ENCODE assay signal across 33 cellular contexts in genomic region chr11:26717761-26718160, GRCh38. TPM values are rescaled to one million over a fixed set of nuclear protein-coding genes. Genes with fewer than 3 reads are reported as not detected.
"Had no signal": no experiment of that assay in that cellular context is flagged by ENCODE, and none has a peak within 500 bp of the region (broad histone marks: within the 10 kb centered on the region; RNA-seq: fewer than 3 reads in every experiment).

No MANE protein-coding gene starts in this region.

- DNase-seq: activated CD4-positive, alpha-beta memory T cell treated with anti-CD3 and anti-CD28 coated beads for 36 hours; activated CD4-positive, alpha-beta T cell treated with anti-CD3 and anti-CD28 coated beads for 36 hours; activated CD4-positive, alpha-beta T cell treated with anti-CD3 and anti-CD28 coated beads, Interleukin-2, amount 10 ng/mL, durations not matched to agents 24 days and 14 days; activated CD4-positive, CD25-positive, alpha-beta regulatory T cell; activated CD4-positive, CD25-positive, alpha-beta regulatory T cell treated with anti-CD3 and anti-CD28 coated beads, Interleukin-2, amount 50 U/mL, for 72 hours; activated CD8-positive, alpha-beta memory T cell treated with anti-CD3 and anti-CD28 coated beads, Interleukin-2, amount 10 ng/mL, durations not matched to agents 7 days and 5 days; activated CD8-positive, alpha-beta memory T cell treated with anti-CD3 and anti-CD28 coated beads, Interleukin-2, amount 50 U/mL, for 4 hours; activated CD8-positive, alpha-beta T cell treated with anti-CD3 and anti-CD28 coated beads, Interleukin-2, amount 10 ng/mL, durations not matched to agents 7 days and 5 days; activated effector memory CD4-positive, alpha-beta T cell treated with anti-CD3 and anti-CD28 coated beads, Interleukin-2, amount 50 U/mL, for 16 hours; activated naive CD4-positive, alpha-beta T cell treated with anti-CD3 and anti-CD28 coated beads, Interleukin-2, amount 10 ng/mL, durations not matched to agents 7 days and 5 days; activated naive CD8-positive, alpha-beta T cell treated with anti-CD3 and anti-CD28 coated beads, Interleukin-2, amount 10 ng/mL, durations not matched to agents 7 days and 5 days; activated T-cell treated with anti-CD3 and anti-CD28 coated beads, Interleukin-2, amount 50 U/mL, for 1 hour; activated T-cell treated with anti-CD3 and anti-CD28 coated beads, Interleukin-2, amount 50 U/mL, for 48 hours; amniotic stem cell; anterior cingulate cortex; brain microvascular endothelial cell; effector CD8-positive, alpha-beta T cell; esophagus squamous epithelium; foreskin melanocyte; T-helper 1 cell; T-helper 17 cell; T1000 had no signal

- H3K36me3 ChIP-seq: brain microvascular endothelial cell, esophagus squamous epithelium, gastroesophageal sphincter had no signal

- H3K27ac ChIP-seq: brain microvascular endothelial cell, epithelial cell of prostate, esophagus squamous epithelium, gastroesophageal sphincter had no signal

- FAIRE-seq: astrocyte, bronchial epithelial cell, endometrium, endothelial cell of umbilical vein had no signal

- H3K4me3 ChIP-seq: esophagus squamous epithelium, gastroesophageal sphincter had no signal

- H3K4me1 ChIP-seq: esophagus squamous epithelium, gastroesophageal sphincter had no signal

- ATAC-seq: activated CD4-positive, alpha-beta T cell treated with anti-CD3 and anti-CD28 coated beads for 36 hours; activated CD8-positive, alpha-beta memory T cell treated with anti-CD3 and anti-CD28 coated beads, Interleukin-2, amount 10 ng/mL, durations not matched to agents 7 days and 5 days; activated CD8-positive, alpha-beta T cell treated with anti-CD3 and anti-CD28 coated beads, Interleukin-2, amount 10 ng/mL, durations not matched to agents 7 days and 5 days; activated naive CD4-positive, alpha-beta T cell treated with anti-CD3 and anti-CD28 coated beads, Interleukin-2, amount 50 U/mL, for 72 hours; gastroesophageal sphincter; T-helper 17 cell had no signal

- H3K9me3 ChIP-seq: esophagus squamous epithelium, gastroesophageal sphincter had no signal

- H3K27me3 ChIP-seq: brain microvascular endothelial cell, esophagus squamous epithelium, gastroesophageal sphincter had no signal

RNA-seq across cellular contexts. Expression of gene SLC5A12, which starts 4.1 kb away (rescaled TPM):
- total RNA-seq: activated CD4-positive, alpha-beta memory T cell treated with anti-CD3 and anti-CD28 coated beads for 36 hours; activated CD4-positive, alpha-beta T cell treated with anti-CD3 and anti-CD28 coated beads for 36 hours; activated CD4-positive, alpha-beta T cell treated with anti-CD3 and anti-CD28 coated beads, Interleukin-2, amount 10 ng/mL, durations not matched to agents 24 days and 14 days; activated CD8-positive, alpha-beta memory T cell treated with anti-CD3 and anti-CD28 coated beads for 36 hours; activated CD8-positive, alpha-beta memory T cell treated with anti-CD3 and anti-CD28 coated beads, Interleukin-2, amount 10 ng/mL, durations not matched to agents 7 days and 5 days; activated CD8-positive, alpha-beta T cell treated with anti-CD3 and anti-CD28 coated beads, Interleukin-2, amount 10 ng/mL, durations not matched to agents 7 days and 5 days; activated naive CD4-positive, alpha-beta T cell treated with anti-CD3 and anti-CD28 coated beads, Interleukin-2, amount 50 U/mL, for 72 hours; activated naive CD8-positive, alpha-beta T cell treated with anti-CD3 and anti-CD28 coated beads, Interleukin-2, amount 10 ng/mL, durations not matched to agents 7 days and 5 days; activated T-helper 1 cell treated with anti-CD3 and anti-CD28 coated beads, Interleukin-12 subunit alpha, Interleukin-12 subunit beta, Interleukin-2, Interleukin-4 antibody, amounts not matched to agents 30 ng/mL and 10 ng/mL and 1 ng/mL, durations not matched to agents 14 hours and 24 hours and 36 hours; activated T-helper 2 cell treated with anti-CD3 and anti-CD28 coated beads, Interferon-gamma antibody, Interleukin-2, Interleukin-4, amounts not matched to agents 10 μg/mL and 5 μg/mL and 100 μg/mL, durations not matched to agents 14 hours and 24 hours and 36 hours; bronchial epithelial cell; dermis microvascular lymphatic vessel endothelial cell; endothelial cell of umbilical vein; esophagus squamous epithelium; gastroesophageal sphincter; T-helper 17 cell had no signal
- polyA plus RNA-seq: endothelial cell of umbilical vein had no signal
